ENCODE assay signal across 8 cellular contexts in the genomic region with DNA sequence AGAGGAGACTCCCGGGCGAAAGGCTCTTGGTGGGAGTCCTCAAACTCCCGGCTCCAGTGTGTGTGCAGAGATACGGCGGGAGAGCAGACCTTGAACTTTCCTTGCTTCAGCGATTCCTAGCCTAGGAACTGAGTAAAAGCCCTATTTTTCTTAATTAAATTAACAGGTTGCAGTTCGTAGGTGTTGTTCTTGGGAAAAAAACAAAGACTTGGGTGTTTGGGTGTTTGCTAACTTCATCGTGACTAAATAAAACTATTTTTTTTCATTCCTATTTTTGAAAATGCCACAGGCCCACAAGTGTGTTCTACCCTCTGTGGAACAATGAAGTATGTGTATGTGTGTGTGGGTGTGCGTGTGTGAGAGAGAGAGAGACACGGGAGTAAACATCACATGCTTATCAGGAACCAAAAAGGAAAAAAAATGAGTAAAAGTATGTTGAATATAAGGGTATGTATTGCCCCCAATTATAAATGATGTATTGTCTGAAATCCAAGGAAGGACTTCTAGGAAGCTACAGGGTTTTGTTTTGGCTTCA. TPM values are rescaled to one million over a fixed set of nuclear protein-coding genes. Genes with fewer than 3 reads are reported as not detected.
DNase-seq lines count a peak whose midpoint lies in the region; ATAC-seq and TF ChIP-seq lines count a peak whose summit lies in the region.

No MANE protein-coding gene starts in this region.

- peaks cover 18% of the 10 kb centered on the region for H3K4me1 Mint-ChIP-seq in osteocyte (ENCODE audit: unreplicated experiment)

- H3K4me3 Mint-ChIP-seq in osteocyte (ENCODE audit: unreplicated experiment), result peak overlapping the region; percentile 75

- H3K27ac Mint-ChIP-seq in osteocyte (ENCODE audit: unreplicated experiment), result peak overlapping the region; percentile 79

- no peak for TF ChIP-seq CTCF in AG09309 (IDR thresholded peaks at IDR 0.05; ENCODE audit: control insufficient read depth, insufficient read depth, low read depth, low read length, missing control alignments)
- TF ChIP-seq CTCF in VCaP (conservative IDR thresholded peaks at IDR 0.05), result no peak
- no peak for TF ChIP-seq CTCF in foreskin fibroblast (IDR thresholded peaks at IDR 0.05; ENCODE audit: low read depth, low read length)
- TF ChIP-seq CTCF in osteocyte (IDR thresholded peaks at IDR 0.05), result no peak

- ATAC-seq in GM18867 (IDR thresholded peaks at IDR 0.05; ENCODE audit: unreplicated experiment), result peak; percentile 25
- ATAC-seq in HG03354 (IDR thresholded peaks at IDR 0.05; ENCODE audit: poor library complexity, severe bottlenecking, unreplicated experiment), result peak; percentile 47
- ATAC-seq in HG03097 (IDR thresholded peaks at IDR 0.05; ENCODE audit: low FRiP score, unreplicated experiment), result no peak

- peaks cover 4% of the 10 kb centered on the region for H3K36me3 Mint-ChIP-seq in osteocyte (ENCODE audit: unreplicated experiment)

- peak overlapping the region; percentile 86 for H3K27ac ChIP-seq in VCaP

- H3K27me3 Mint-ChIP-seq in osteocyte (ENCODE audit: unreplicated experiment), result no peaks in the 10 kb centered on the region

- peak overlapping the region; percentile 70 for H3K4me3 ChIP-seq in AG09309 (ENCODE audit: control insufficient read depth, low read depth, low read length)
- H3K4me3 ChIP-seq in foreskin fibroblast (ENCODE audit: low read depth in 1 of 2, low read length in 2 of 2), result peak overlapping the region; percentile 67 to 78

- DNase-seq in AG09309 (ENCODE audit: low read depth), result no peak
- peak; percentile 11 to 41 for DNase-seq in foreskin fibroblast
- no peak for DNase-seq in osteocyte (ENCODE audit: extremely low spot score, unreplicated experiment)
- DNase-seq in T1000 (lab: John Stamatoyannopoulos, UW), result no peak

- H3K9me3 Mint-ChIP-seq in osteocyte (ENCODE audit: unreplicated experiment), result no peaks in the 10 kb centered on the region

RNA-seq across cellular contexts. Expression of gene TMEM117, which starts 0.6 kb away (rescaled TPM):
- 14.2 and 18.4 TPM in 2 replicates for total RNA-seq in osteocyte

RNA-seq across cellular contexts. Expression of gene TWF1, which starts 30.4 kb away (rescaled TPM):
- total RNA-seq in osteocyte, result 74.0 and 79.7 TPM in 2 replicates

Comparison
In these comparisons a context has a peak if more than half of its experiments do, and no peak if none do; other contexts are left out.
1. DNase-seq: peak in foreskin fibroblast (2 of 2); none in AG09309 (single experiment), osteocyte (single experiment) and T1000 (single experiment).